In the genomic region with DNA sequence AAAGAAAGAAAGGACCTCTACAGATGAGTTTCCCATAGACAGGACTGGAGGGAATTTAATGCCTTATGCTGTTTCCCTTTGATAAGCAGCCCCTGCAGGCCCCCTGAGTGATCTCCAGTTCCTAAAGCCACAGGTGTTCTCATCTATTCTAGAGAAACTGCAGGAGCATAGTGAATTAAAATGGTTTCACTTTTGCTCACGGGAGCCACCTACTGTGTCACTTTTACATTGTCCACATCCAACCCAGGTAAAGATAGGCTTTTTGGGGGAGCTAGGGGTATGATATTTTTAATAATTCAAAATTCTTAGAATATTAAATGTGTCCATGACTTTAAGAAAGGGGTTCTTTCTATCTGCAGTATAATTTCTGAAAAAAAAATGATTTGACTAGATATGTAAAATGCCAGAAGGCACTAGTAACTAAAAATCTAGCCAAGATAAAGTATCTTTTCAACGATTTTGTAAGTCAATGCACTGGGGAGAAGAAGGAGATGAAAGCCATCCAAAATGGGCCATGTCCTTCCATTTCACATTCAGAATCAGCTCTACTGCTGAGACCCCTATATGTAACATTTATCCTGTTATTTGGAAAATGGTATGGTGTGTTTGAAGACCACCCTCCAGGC, we compare ENCODE assay signal across 8 cellular contexts.
DNase-seq lines count a peak whose midpoint lies in the region; ATAC-seq and TF ChIP-seq lines count a peak whose summit lies in the region.

No MANE protein-coding gene starts in this region.

- CTCF ChIA-PET in naive thymus-derived CD4-positive, alpha-beta T cell (lab: Charles Lee): interaction anchor here (1.0 to 2.3 kb wide), 4 partner anchors 18 to 526 kb away, joined by 3 to 9 read pairs (median 4); no protein-coding TSS in a partner anchor

- peaks cover 0 to 4% (median 0%) of the 10 kb centered on the region in 7 donors for H3K4me1 Mint-ChIP-seq in naive thymus-derived CD4-positive, alpha-beta T cell
- no peaks in the 10 kb centered on the region for H3K4me1 Mint-ChIP-seq in endothelial cell (ENCODE audit: unreplicated experiment)

- H3K36me3 Mint-ChIP-seq in naive thymus-derived CD4-positive, alpha-beta T cell: no peaks in the 10 kb centered on the region
- no peaks in the 10 kb centered on the region for H3K36me3 Mint-ChIP-seq in endothelial cell (ENCODE audit: low read depth, unreplicated experiment)

- POLR2A ChIA-PET in naive thymus-derived CD4-positive, alpha-beta T cell (lab: Charles Lee): interaction anchor here (1.2 kb wide), 1 partner anchor 445 kb away, joined by 3 read pairs; no protein-coding TSS in a partner anchor

- no peak overlapping the region for H3K27ac ChIP-seq in naive thymus-derived CD4-positive, alpha-beta T cell (ENCODE audit: low read depth, low read length)

- peak; percentile 47 for DNase-seq in DMS 273 (lab: John Stamatoyannopoulos, UW; ENCODE audit: unreplicated experiment)
- no peak for DNase-seq in DMS 273 treated with DMSO at 0.1 percent for 48 hours (lab: John Stamatoyannopoulos, UW)
- peak; percentile 18 for DNase-seq in H7
- peak; percentile 15 for DNase-seq in NOMO-1 treated with DMSO at 0.1 percent for 48 hours (lab: John Stamatoyannopoulos, UW; ENCODE audit: unreplicated experiment)
- DNase-seq in T47D (ENCODE audit: low read depth in 1 of 2, low spot score in 1 of 2): peak; percentile 23 to 70
- DNase-seq in naive thymus-derived CD4-positive, alpha-beta T cell: peak in 6 of 9 donors; percentile 1 to 36 (median 27)
- DNase-seq in GM19240 (ENCODE audit: insufficient read length, low spot score): no peak
- DNase-seq in endothelial cell (ENCODE audit: low spot score): no peak

- no peaks in the 10 kb centered on the region for H3K4me1 ChIP-seq in naive thymus-derived CD4-positive, alpha-beta T cell (ENCODE audit: control insufficient read depth in 2 of 2, insufficient read depth in 2 of 2, low read length in 2 of 2)

- intact Hi-C loops in naive thymus-derived CD4-positive, alpha-beta T cell (cut with micrococcal nuclease): loop anchor here (1.0 to 10.0 kb wide), 7 partner anchors 267 to 1198 kb away; a partner anchor contains a TSS

- H3K4me3 Mint-ChIP-seq in naive thymus-derived CD4-positive, alpha-beta T cell: peak overlapping the region in 5 of 10 donors; percentile 6 to 53 (median 31)
- H3K4me3 Mint-ChIP-seq in endothelial cell (ENCODE audit: unreplicated experiment): no peak overlapping the region

- no peak for TF ChIP-seq CTCF in endothelial cell (IDR thresholded peaks at IDR 0.05; ENCODE audit: unreplicated experiment)

- H3K27ac Mint-ChIP-seq in naive thymus-derived CD4-positive, alpha-beta T cell: peak overlapping the region in 1 of 9 donors; percentile 31
- no peak overlapping the region for H3K27ac Mint-ChIP-seq in endothelial cell (ENCODE audit: unreplicated experiment)

- H3K27me3 Mint-ChIP-seq in naive thymus-derived CD4-positive, alpha-beta T cell: peaks cover 0 to 25% (median 0%) of the 10 kb centered on the region in 5 donors
- no peaks in the 10 kb centered on the region for H3K27me3 Mint-ChIP-seq in endothelial cell (ENCODE audit: unreplicated experiment)

- peak; percentile 67 for ATAC-seq in naive thymus-derived CD4-positive, alpha-beta T cell

- no peaks in the 10 kb centered on the region for H3K9me3 ChIP-seq in naive thymus-derived CD4-positive, alpha-beta T cell (ENCODE audit: control insufficient read depth in 2 of 3, low read length in 3 of 3)

- no peaks in the 10 kb centered on the region for H3K36me3 ChIP-seq in H7 (replicated peaks; ENCODE audit: control insufficient read depth, insufficient read depth, low read length)
- no peaks in the 10 kb centered on the region for H3K36me3 ChIP-seq in naive thymus-derived CD4-positive, alpha-beta T cell (ENCODE audit: control insufficient read depth in 2 of 3, insufficient read depth in 3 of 3, low read length in 3 of 3)

- H3K27me3 ChIP-seq in H7 (ENCODE audit: control insufficient read depth, insufficient read depth, low read length): no peaks in the 10 kb centered on the region
- no peaks in the 10 kb centered on the region for H3K27me3 ChIP-seq in naive thymus-derived CD4-positive, alpha-beta T cell (ENCODE audit: control insufficient read depth in 2 of 2, insufficient read depth in 2 of 2, low read length in 2 of 2)

- H3K4me3 ChIP-seq in H7 (ENCODE audit: insufficient read depth, low read depth, low read length): no peak overlapping the region
- no peak overlapping the region for H3K4me3 ChIP-seq in naive thymus-derived CD4-positive, alpha-beta T cell (ENCODE audit: low read length)

- H3K9me3 Mint-ChIP-seq in naive thymus-derived CD4-positive, alpha-beta T cell: no peaks in the 10 kb centered on the region
- H3K9me3 Mint-ChIP-seq in endothelial cell (ENCODE audit: unreplicated experiment): no peaks in the 10 kb centered on the region

- in situ Hi-C loops in T47D (cut with HindIII; ENCODE audit: low pct_unique_long_range_greater_than_20kb, low sequenced_read_pairs): no loop called here

Comparison
In these comparisons a context has a peak if more than half of its experiments do, and no peak if none do; other contexts are left out.
1. DNase-seq: peak in DMS 273 (single experiment), H7 (single experiment), NOMO-1 treated with DMSO at 0.1 percent for 48 hours (single experiment), T47D (2 of 2) and naive thymus-derived CD4-positive, alpha-beta T cell (6 of 9); none in DMS 273 treated with DMSO at 0.1 percent for 48 hours (single experiment), GM19240 (single experiment) and endothelial cell (single experiment).